In the genomic region with DNA sequence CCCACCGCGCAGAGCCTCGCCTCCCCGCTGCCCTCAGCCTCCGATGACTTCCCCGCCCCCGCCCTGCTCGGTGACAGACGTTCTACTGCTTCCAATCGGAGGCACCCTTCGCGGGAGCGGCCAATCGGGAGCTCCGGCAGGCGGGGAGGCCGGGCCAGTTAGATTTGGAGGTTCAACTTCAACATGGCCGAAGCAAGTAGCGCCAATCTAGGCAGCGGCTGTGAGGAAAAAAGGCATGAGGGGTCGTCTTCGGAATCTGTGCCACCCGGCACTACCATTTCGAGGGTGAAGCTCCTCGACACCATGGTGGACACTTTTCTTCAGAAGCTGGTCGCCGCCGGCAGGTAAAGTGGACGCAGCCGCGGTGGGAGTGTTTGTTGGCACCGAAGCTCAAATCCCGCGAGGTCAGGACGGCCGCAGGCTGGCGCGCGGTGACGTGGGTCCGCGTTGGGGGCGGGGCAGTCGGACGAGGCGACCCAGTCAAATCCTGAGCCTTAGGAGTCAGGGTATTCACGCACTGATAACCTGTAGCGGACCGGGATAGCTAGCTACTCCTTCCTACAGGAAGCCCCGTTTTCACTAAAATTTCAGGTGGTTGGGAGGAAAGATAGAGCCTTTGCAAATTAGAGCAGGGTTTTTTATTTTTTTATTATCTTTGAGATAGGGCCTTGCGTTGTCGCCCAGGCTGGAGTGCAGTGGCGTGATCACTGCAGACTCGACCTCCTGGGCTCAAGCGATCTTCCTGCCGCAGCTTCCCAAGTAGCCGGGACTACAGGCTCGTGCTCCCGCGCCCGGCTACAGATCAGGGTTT, we compare ENCODE assay signal across 1 cellular context.
A peak's percentile ranks its signal among the peaks of the same experiment; 100 is the strongest.
TF ChIP-seq lines count a peak whose summit lies in the region.

A gene with protein sequence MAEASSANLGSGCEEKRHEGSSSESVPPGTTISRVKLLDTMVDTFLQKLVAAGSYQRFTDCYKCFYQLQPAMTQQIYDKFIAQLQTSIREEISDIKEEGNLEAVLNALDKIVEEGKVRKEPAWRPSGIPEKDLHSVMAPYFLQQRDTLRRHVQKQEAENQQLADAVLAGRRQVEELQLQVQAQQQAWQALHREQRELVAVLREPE (plus strand): TSS at position 175 of the 811 bp plus-strand sequence. CDS start 9 bp downstream, at position 184.

TF ChIP-seq in WTC11, 78 proteins besides CTCF, POLR2A, EP300 and RAD21 (continued from another document):
- TF ChIP-seq, protein P1, sequence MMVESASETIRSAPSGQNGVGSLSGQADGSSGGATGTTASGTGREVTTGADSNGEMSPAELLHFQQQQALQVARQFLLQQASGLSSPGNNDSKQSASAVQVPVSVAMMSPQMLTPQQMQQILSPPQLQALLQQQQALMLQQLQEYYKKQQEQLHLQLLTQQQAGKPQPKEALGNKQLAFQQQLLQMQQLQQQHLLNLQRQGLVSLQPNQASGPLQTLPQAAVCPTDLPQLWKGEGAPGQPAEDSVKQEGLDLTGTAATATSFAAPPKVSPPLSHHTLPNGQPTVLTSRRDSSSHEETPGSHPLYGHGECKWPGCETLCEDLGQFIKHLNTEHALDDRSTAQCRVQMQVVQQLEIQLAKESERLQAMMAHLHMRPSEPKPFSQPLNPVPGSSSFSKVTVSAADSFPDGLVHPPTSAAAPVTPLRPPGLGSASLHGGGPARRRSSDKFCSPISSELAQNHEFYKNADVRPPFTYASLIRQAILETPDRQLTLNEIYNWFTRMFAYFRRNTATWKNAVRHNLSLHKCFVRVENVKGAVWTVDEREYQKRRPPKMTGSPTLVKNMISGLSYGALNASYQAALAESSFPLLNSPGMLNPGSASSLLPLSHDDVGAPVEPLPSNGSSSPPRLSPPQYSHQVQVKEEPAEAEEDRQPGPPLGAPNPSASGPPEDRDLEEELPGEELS (CRISPR knock-in tag; IDR thresholded peaks at IDR 0.05), result 0 out of 2 replicates have a peak, but pooled peaks have one; percentile 62
- TF ChIP-seq FOXK1 (CRISPR knock-in tag; IDR thresholded peaks at IDR 0.05), result peak; percentile 85
- TF ChIP-seq, protein P2, sequence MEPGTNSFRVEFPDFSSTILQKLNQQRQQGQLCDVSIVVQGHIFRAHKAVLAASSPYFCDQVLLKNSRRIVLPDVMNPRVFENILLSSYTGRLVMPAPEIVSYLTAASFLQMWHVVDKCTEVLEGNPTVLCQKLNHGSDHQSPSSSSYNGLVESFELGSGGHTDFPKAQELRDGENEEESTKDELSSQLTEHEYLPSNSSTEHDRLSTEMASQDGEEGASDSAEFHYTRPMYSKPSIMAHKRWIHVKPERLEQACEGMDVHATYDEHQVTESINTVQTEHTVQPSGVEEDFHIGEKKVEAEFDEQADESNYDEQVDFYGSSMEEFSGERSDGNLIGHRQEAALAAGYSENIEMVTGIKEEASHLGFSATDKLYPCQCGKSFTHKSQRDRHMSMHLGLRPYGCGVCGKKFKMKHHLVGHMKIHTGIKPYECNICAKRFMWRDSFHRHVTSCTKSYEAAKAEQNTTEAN (CRISPR knock-in tag; IDR thresholded peaks at IDR 0.05), result peak; percentile 69
- TF ChIP-seq ATF1 (CRISPR knock-in tag; IDR thresholded peaks at IDR 0.05), result 0 out of 2 replicates have a peak, but pooled peaks have one; percentile 37
- TF ChIP-seq MXD4 (CRISPR knock-in tag; IDR thresholded peaks at IDR 0.05; ENCODE audit: borderline replicate concordance), result no peak
- no peak for TF ChIP-seq HMGA2 (CRISPR knock-in tag; IDR thresholded peaks at IDR 0.05)
- TF ChIP-seq, protein P3, sequence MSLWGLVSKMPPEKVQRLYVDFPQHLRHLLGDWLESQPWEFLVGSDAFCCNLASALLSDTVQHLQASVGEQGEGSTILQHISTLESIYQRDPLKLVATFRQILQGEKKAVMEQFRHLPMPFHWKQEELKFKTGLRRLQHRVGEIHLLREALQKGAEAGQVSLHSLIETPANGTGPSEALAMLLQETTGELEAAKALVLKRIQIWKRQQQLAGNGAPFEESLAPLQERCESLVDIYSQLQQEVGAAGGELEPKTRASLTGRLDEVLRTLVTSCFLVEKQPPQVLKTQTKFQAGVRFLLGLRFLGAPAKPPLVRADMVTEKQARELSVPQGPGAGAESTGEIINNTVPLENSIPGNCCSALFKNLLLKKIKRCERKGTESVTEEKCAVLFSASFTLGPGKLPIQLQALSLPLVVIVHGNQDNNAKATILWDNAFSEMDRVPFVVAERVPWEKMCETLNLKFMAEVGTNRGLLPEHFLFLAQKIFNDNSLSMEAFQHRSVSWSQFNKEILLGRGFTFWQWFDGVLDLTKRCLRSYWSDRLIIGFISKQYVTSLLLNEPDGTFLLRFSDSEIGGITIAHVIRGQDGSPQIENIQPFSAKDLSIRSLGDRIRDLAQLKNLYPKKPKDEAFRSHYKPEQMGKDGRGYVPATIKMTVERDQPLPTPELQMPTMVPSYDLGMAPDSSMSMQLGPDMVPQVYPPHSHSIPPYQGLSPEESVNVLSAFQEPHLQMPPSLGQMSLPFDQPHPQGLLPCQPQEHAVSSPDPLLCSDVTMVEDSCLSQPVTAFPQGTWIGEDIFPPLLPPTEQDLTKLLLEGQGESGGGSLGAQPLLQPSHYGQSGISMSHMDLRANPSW (CRISPR knock-in tag; conservative IDR thresholded peaks at IDR 0.05; ENCODE audit: low read depth), result no peak
